Comparison of ENCODE assay signal across 9 cellular contexts in the genomic region with DNA sequence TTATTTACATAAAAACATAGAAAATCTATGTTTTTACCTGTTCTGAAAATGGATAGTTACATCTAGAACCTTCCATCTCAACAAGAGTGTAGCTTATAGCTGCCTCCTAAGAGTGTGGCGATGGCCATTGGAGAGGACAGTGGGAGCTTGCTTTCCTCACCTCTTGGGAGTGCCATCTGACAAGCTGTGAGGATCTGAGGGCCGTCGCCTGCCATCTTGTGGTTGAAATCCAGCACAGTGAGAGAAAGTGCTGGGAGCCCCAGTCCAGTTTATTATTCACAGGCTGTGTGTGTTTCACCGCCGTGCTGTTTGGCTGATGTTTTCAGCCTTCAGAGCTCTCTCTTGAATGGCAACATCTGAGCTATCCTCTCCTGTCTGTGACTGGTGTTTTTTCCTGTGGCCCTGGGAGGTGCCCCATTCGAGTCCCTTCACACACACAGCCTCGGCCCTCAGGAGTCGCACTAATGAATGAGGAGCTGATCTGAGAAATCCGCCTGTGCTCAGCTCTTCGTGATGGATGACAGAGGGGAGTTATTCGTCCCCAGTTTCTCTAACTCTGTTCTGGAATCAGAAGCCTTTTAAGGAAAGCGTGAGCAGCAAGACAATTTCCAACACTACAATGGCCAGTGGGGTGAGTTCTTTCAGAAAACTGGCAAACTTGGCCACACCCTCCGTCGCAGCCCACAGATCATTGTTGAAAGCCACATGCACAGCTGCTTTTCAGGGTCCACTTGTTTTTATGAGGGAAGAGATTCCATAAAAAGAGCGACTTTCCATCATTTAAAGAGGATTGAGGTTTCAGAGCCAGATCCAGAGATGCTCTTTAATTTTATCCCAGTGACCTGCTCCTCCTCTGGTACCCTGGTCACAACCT.
A peak's percentile ranks its signal among the peaks of the same experiment; 100 is the strongest.
DNase-seq lines count a peak whose midpoint lies in the region; ATAC-seq and TF ChIP-seq lines count a peak whose summit lies in the region.
"Had no signal": no experiment of that assay in that cellular context is flagged by ENCODE, and none has a peak within 500 bp of the region (broad histone marks: within the 10 kb centered on the region; RNA-seq: fewer than 3 reads in every experiment).

No MANE protein-coding gene starts in this region.

- POLR2A ChIA-PET in WTC11 (lab: Charles Lee) = no interaction called here

- H2AFZ ChIP-seq in osteoblast (ENCODE audit: low read length) = no peak overlapping the region

- no peak overlapping the region for H3K4me3 Mint-ChIP-seq in WTC11
- H3K4me3 Mint-ChIP-seq in T-helper 2 cell treated with Interferon-gamma antibody and Interleukin-4, amounts not matched to agents 5 μg/mL and 100 μg/mL, for 36 hours = no peak overlapping the region
- H3K4me3 Mint-ChIP-seq: T-helper 1 cell treated with Interleukin-12 subunit alpha and Interleukin-12 subunit beta and Interleukin-4 antibody, amounts not matched to agents 30 μg/mL and 1 μg/mL, for 36 hours had no signal

- H3K27ac Mint-ChIP-seq in WTC11 = 0 out of 2 replicates have a peak overlapping the region, but pooled peaks have one; percentile 24
- H3K27ac Mint-ChIP-seq in T-helper 2 cell treated with Interferon-gamma antibody and Interleukin-4, amounts not matched to agents 5 μg/mL and 100 μg/mL, for 36 hours = no peak overlapping the region
- H3K27ac Mint-ChIP-seq: T-helper 1 cell treated with Interleukin-12 subunit alpha and Interleukin-12 subunit beta and Interleukin-4 antibody, amounts not matched to agents 30 μg/mL and 1 μg/mL, for 36 hours had no signal

- TF ChIP-seq CTCF in WTC11 (IDR thresholded peaks at IDR 0.05) (peak; percentile 38; the same call in 1 of the 2 replicates), osteoblast (IDR thresholded peaks at IDR 0.05; ENCODE audit: extremely low read depth, low read depth, low read length) (peak; percentile 86)

- H3K4me1 ChIP-seq in osteoblast (ENCODE audit: insufficient read depth, low read length) = peaks cover 5% of the 10 kb centered on the region

- no peaks in the 10 kb centered on the region for H3K27me3 Mint-ChIP-seq in WTC11 (ENCODE audit: low read depth)
- H3K27me3 Mint-ChIP-seq in T-helper 2 cell treated with Interferon-gamma antibody and Interleukin-4, amounts not matched to agents 5 μg/mL and 100 μg/mL, for 36 hours (ENCODE audit: low read depth) = no peaks in the 10 kb centered on the region

- no peaks in the 10 kb centered on the region for H3K27me3 ChIP-seq in H7 (ENCODE audit: control insufficient read depth, insufficient read depth, low read length)
- peaks cover 26% of the 10 kb centered on the region for H3K27me3 ChIP-seq in osteoblast (ENCODE audit: insufficient read depth, low read length)

- DNase-seq in DMS 273 treated with DMSO at 0.1 percent for 48 hours (lab: John Stamatoyannopoulos, UW) (peak; percentile 57), H7 (peak; percentile 86), NCI-H2107 (lab: John Stamatoyannopoulos, UW) (peak; percentile 7), WTC11 (ENCODE audit: low spot score) (peak; percentile 77), foreskin melanocyte (peak; percentile 51), osteoblast (ENCODE audit: insufficient read length, low spot score, missing footprints) (peak; percentile 87)
- DNase-seq in T-helper 2 cell treated with Interferon-gamma antibody and Interleukin-4, amounts not matched to agents 5 μg/mL and 100 μg/mL, for 36 hours (ENCODE audit: low spot score) = no peak

- CTCF ChIA-PET in WTC11 (lab: Charles Lee) = interaction anchor here (0.5 to 1.7 kb wide), 67 partner anchors 8 to 518 kb away, joined by 3 to 36 read pairs (median 3); a partner anchor contains a TSS

- H4K20me1 ChIP-seq in osteoblast (ENCODE audit: insufficient read depth, low read length) = no peaks in the 10 kb centered on the region

- H3K79me2 ChIP-seq in osteoblast (ENCODE audit: insufficient read depth, low read length) = no peaks in the 10 kb centered on the region

- no peaks in the 10 kb centered on the region for H3K36me3 ChIP-seq in H7 (replicated peaks; ENCODE audit: control insufficient read depth, insufficient read depth, low read length)
- no peaks in the 10 kb centered on the region for H3K36me3 ChIP-seq in osteoblast (ENCODE audit: insufficient read depth, low read length)

- no peaks in the 10 kb centered on the region for H3K9me3 ChIP-seq in osteoblast (ENCODE audit: low read depth, low read length)

- H3K27ac ChIP-seq in osteoblast (ENCODE audit: low read depth, low read length) = no peak overlapping the region

- no peak overlapping the region for H3K4me2 ChIP-seq in osteoblast (ENCODE audit: insufficient read depth, low read length)

- peak; percentile 97 for ATAC-seq in WTC11
- ATAC-seq in GM21390 (IDR thresholded peaks at IDR 0.05; ENCODE audit: unreplicated experiment) = no peak

- H3K9me3 Mint-ChIP-seq in WTC11 = peaks cover 7% of the 10 kb centered on the region
- no peaks in the 10 kb centered on the region for H3K9me3 Mint-ChIP-seq in T-helper 2 cell treated with Interferon-gamma antibody and Interleukin-4, amounts not matched to agents 5 μg/mL and 100 μg/mL, for 36 hours
- H3K9me3 Mint-ChIP-seq: T-helper 1 cell treated with Interleukin-12 subunit alpha and Interleukin-12 subunit beta and Interleukin-4 antibody, amounts not matched to agents 30 μg/mL and 1 μg/mL, for 36 hours had no signal

- no peaks in the 10 kb centered on the region for H3K36me3 Mint-ChIP-seq in WTC11
- no peaks in the 10 kb centered on the region for H3K36me3 Mint-ChIP-seq in T-helper 2 cell treated with Interferon-gamma antibody and Interleukin-4, amounts not matched to agents 5 μg/mL and 100 μg/mL, for 36 hours (ENCODE audit: low read depth)

- H3K4me3 ChIP-seq in H7 (ENCODE audit: insufficient read depth, low read depth, low read length) (no peak overlapping the region), osteoblast (ENCODE audit: insufficient read depth, low read length) (no peak overlapping the region)

- peaks cover 6% of the 10 kb centered on the region for H3K4me1 Mint-ChIP-seq in WTC11
- H3K4me1 Mint-ChIP-seq in T-helper 2 cell treated with Interferon-gamma antibody and Interleukin-4, amounts not matched to agents 5 μg/mL and 100 μg/mL, for 36 hours (ENCODE audit: low read depth) = no peaks in the 10 kb centered on the region

TF ChIP-seq in WTC11, 78 proteins besides CTCF, POLR2A, EP300 and RAD21:
- TF ChIP-seq GRHL2 (CRISPR knock-in tag; IDR thresholded peaks at IDR 0.05; ENCODE audit: insufficient replicate concordance, severe bottlenecking) (no peak), ETV6 (CRISPR knock-in tag; IDR thresholded peaks at IDR 0.05) (no peak)
